Comparison of ENCODE assay signal across 8 cellular contexts in genomic region chr4:83548151-83548905, GRCh38. TPM values are rescaled to one million over a fixed set of nuclear protein-coding genes. Genes with fewer than 3 reads are reported as not detected.
DNase-seq lines count a peak whose midpoint lies in the region; ATAC-seq, FAIRE-seq and TF ChIP-seq lines count a peak whose summit lies in the region.

No MANE protein-coding gene starts in this region.

- H3K4me1 ChIP-seq in CD8-positive, alpha-beta memory T cell (ENCODE audit: insufficient read depth, low read length), result no peaks in the 10 kb centered on the region
- peaks cover 58% of the 10 kb centered on the region for H3K4me1 ChIP-seq in left ventricle myocardium inferior

- DNase-seq in CD8-positive, alpha-beta memory T cell, result peak in 3 of 5 donors; percentile 2 to 85 (median 27)
- peak; percentile 95 for DNase-seq in RCC 7860 (ENCODE audit: low spot score)
- peak; percentile 64 for DNase-seq in activated T-helper 9 cell treated with anti-CD3 and anti-CD28 coated beads, Interleukin-2, amount 50 U/mL, for 16 hours (ENCODE audit: low read depth)
- DNase-seq in left ventricle myocardium inferior, result peak; percentile 58
- DNase-seq in stimulated activated CD4-positive, alpha-beta T cell treated with anti-CD3 and anti-CD28 coated beads, Interleukin-2, amount 100 ng/mL, for 4 hours (ENCODE audit: low read depth), result peak; percentile 39
- DNase-seq in coronary artery (ENCODE audit: low spot score), result no peak

- no peak overlapping the region for H3K4me3 Mint-ChIP-seq in CD8-positive, alpha-beta memory T cell

- H3K27ac ChIP-seq in CD8-positive, alpha-beta memory T cell (ENCODE audit: low read depth, low read length), result no peak overlapping the region
- H3K27ac ChIP-seq in left ventricle myocardium inferior (replicated peaks) (peak overlapping the region; percentile 93), coronary artery (no peak overlapping the region)

- no peak overlapping the region for H3K4me3 ChIP-seq in CD8-positive, alpha-beta memory T cell (ENCODE audit: low read length)
- H3K4me3 ChIP-seq in left ventricle myocardium inferior, result no peak overlapping the region
- H3K4me3 ChIP-seq in coronary artery, result no peak overlapping the region

- ATAC-seq in GM21360 (IDR thresholded peaks at IDR 0.05; ENCODE audit: unreplicated experiment), result peak; percentile 82
- ATAC-seq in HG03565 (IDR thresholded peaks at IDR 0.05; ENCODE audit: unreplicated experiment), result peak; percentile 96

- H3K4me1 Mint-ChIP-seq in CD8-positive, alpha-beta memory T cell, result peaks cover 2 to 8% (median 4%) of the 10 kb centered on the region in 3 donors

- intact Hi-C loops in left ventricle myocardium inferior (cut with micrococcal nuclease), result no loop called here

- H3K9me3 Mint-ChIP-seq in CD8-positive, alpha-beta memory T cell, result no peaks in the 10 kb centered on the region

- H3K36me3 Mint-ChIP-seq in CD8-positive, alpha-beta memory T cell, result peaks cover 0 to 3% (median 2%) of the 10 kb centered on the region in 3 donors

- no peaks in the 10 kb centered on the region for H3K27me3 ChIP-seq in CD8-positive, alpha-beta memory T cell (ENCODE audit: insufficient read depth, low read length, poor library complexity, severe bottlenecking)
- no peaks in the 10 kb centered on the region for H3K27me3 ChIP-seq in left ventricle myocardium inferior (ENCODE audit: low read depth)

- H3K9me3 ChIP-seq in CD8-positive, alpha-beta memory T cell (ENCODE audit: low read length), result no peaks in the 10 kb centered on the region
- no peaks in the 10 kb centered on the region for H3K9me3 ChIP-seq in left ventricle myocardium inferior (replicated peaks)

- TF ChIP-seq CTCF in left ventricle myocardium inferior (IDR thresholded peaks at IDR 0.05; ENCODE audit: borderline replicate concordance), result no peak
- no peak for TF ChIP-seq CTCF in coronary artery (IDR thresholded peaks at IDR 0.05)

- POLR2A ChIA-PET in CD8-positive, alpha-beta memory T cell (lab: Charles Lee), result interaction anchor here (1.9 kb wide), 1 partner anchor 12 kb away, joined by 4 read pairs; the partner anchor contains the start of gene GPAT3

- CTCF ChIA-PET in CD8-positive, alpha-beta memory T cell (lab: Charles Lee), result no interaction called here

- H3K36me3 ChIP-seq in CD8-positive, alpha-beta memory T cell (ENCODE audit: insufficient read depth, low read length), result no peaks in the 10 kb centered on the region
- peaks cover 6% of the 10 kb centered on the region for H3K36me3 ChIP-seq in left ventricle myocardium inferior

- FAIRE-seq in RCC 7860 (lab: Jason Lieb, UNC), result peak; percentile 98

- no peaks in the 10 kb centered on the region for H3K27me3 Mint-ChIP-seq in CD8-positive, alpha-beta memory T cell

- peak overlapping the region in 3 of 8 donors; percentile 29 to 70 (median 66) for H3K27ac Mint-ChIP-seq in CD8-positive, alpha-beta memory T cell

RNA-seq across cellular contexts. Expression of gene GPAT3, which starts 12.4 kb away (rescaled TPM):
- 1 to 10 TPM; 5.4 to 6.2 TPM for total RNA-seq in CD8-positive, alpha-beta memory T cell
- polyA plus RNA-seq in CD8-positive, alpha-beta memory T cell, result 6.8 TPM
- 44.2 TPM for total RNA-seq in left ventricle myocardium inferior
